ENCODE assay signal across 22 cellular contexts in the genomic region with DNA sequence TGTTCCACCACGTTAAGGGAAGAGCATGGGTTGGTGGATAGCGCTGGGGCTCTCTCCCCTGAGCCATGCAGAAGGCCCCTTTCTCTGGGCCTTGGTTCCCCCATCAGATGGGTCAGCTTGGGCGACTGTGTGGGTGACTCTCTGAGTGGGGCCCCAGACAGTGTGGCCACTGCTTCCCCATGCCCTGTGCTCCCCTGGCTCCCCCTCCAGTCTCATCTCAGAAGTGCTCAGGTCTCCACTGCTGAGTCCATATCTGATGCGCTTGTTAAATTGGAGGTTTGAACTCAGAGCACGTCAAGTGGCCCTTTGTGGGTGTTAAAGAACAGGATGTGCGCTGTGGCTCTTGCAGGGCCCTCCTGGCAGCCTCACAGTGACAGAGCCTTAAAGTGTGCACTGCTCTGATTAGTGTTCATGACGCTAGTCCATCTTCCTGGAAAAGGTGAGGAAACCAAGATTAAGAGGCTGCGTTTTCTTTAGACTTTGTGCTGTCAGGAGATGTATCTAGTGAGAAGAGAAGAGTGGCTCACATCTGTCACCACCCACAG. TPM values are rescaled to one million over a fixed set of nuclear protein-coding genes. Genes with fewer than 3 reads are reported as not detected.
A peak's percentile ranks its signal among the peaks of the same experiment; 100 is the strongest.
DNase-seq lines count a peak whose midpoint lies in the region; FAIRE-seq and TF ChIP-seq lines count a peak whose summit lies in the region.
"Had no signal": no experiment of that assay in that cellular context is flagged by ENCODE, and none has a peak within 500 bp of the region (broad histone marks: within the 10 kb centered on the region; RNA-seq: fewer than 3 reads in every experiment).

No MANE protein-coding gene starts in this region.

- CTCF ChIA-PET in activated naive CD4-positive, alpha-beta T cell treated with anti-CD3 and anti-CD28 coated beads, Interleukin-2, amount 10 ng/mL, durations not matched to agents 7 days and 5 days (lab: Charles Lee): no interaction called here
- CTCF ChIA-PET in activated naive CD4-positive, alpha-beta T cell treated with anti-CD3 and anti-CD28 coated beads for 36 hours (lab: Charles Lee): no interaction called here
- CTCF ChIA-PET in Calu3 (lab: Charles Lee): interaction anchor here (0.7 kb wide), 1 partner anchor 101 kb away, joined by 8 read pairs; no protein-coding TSS in a partner anchor

- H3K4me3 ChIP-seq in brain microvascular endothelial cell (ENCODE audit: low read depth, low read length): no peak overlapping the region

- H3K9me3 Mint-ChIP-seq in activated naive CD4-positive, alpha-beta T cell treated with anti-CD3 and anti-CD28 coated beads, Interleukin-2, amount 10 ng/mL, durations not matched to agents 7 days and 5 days: no peaks in the 10 kb centered on the region
- no peaks in the 10 kb centered on the region for H3K9me3 Mint-ChIP-seq in activated naive CD4-positive, alpha-beta T cell treated with anti-CD3 and anti-CD28 coated beads for 36 hours
- H3K9me3 Mint-ChIP-seq in H9 (no peaks in the 10 kb centered on the region), nephron progenitor cell (no peaks in the 10 kb centered on the region), Calu3 (ENCODE audit: low read depth, unreplicated experiment) (no peaks in the 10 kb centered on the region)
- H3K9me3 Mint-ChIP-seq: activated naive CD8-positive, alpha-beta T cell treated with anti-CD3 and anti-CD28 coated beads for 36 hours; activated T-helper 2 cell treated with anti-CD3 and anti-CD28 coated beads, Interferon-gamma antibody, Interleukin-2, Interleukin-4, amounts not matched to agents 10 μg/mL and 5 μg/mL and 100 μg/mL, durations not matched to agents 14 hours and 24 hours and 36 hours; T-helper 2 cell treated with Interferon-gamma antibody and Interleukin-4, amounts not matched to agents 5 μg/mL and 100 μg/mL, for 36 hours; type B pancreatic cell had no signal

- no peaks in the 10 kb centered on the region for H3K27me3 Mint-ChIP-seq in activated naive CD4-positive, alpha-beta T cell treated with anti-CD3 and anti-CD28 coated beads, Interleukin-2, amount 10 ng/mL, durations not matched to agents 7 days and 5 days
- no peaks in the 10 kb centered on the region for H3K27me3 Mint-ChIP-seq in activated naive CD4-positive, alpha-beta T cell treated with anti-CD3 and anti-CD28 coated beads for 36 hours (ENCODE audit: low read depth)
- H3K27me3 Mint-ChIP-seq in H9 (ENCODE audit: low read depth) (no peaks in the 10 kb centered on the region), nephron progenitor cell (ENCODE audit: low read depth, poor library complexity) (peaks cover 6% of the 10 kb centered on the region), Calu3 (ENCODE audit: unreplicated experiment) (no peaks in the 10 kb centered on the region)
- H3K27me3 Mint-ChIP-seq: activated naive CD8-positive, alpha-beta T cell treated with anti-CD3 and anti-CD28 coated beads for 36 hours; B cell; type B pancreatic cell had no signal

- H2BK12ac ChIP-seq in H9 (ENCODE audit: insufficient read length, low read depth, low read length): no peak overlapping the region

- intact Hi-C loops in activated naive CD4-positive, alpha-beta T cell treated with anti-CD3 and anti-CD28 coated beads for 36 hours (cut with micrococcal nuclease): no loop called here
- intact Hi-C loops in Calu3 (cut with micrococcal nuclease; ENCODE audit: unreplicated experiment): loop anchor here (10.0 kb wide), 1 partner anchor 236 kb away; no protein-coding TSS in a partner anchor

- H3T11ph ChIP-seq in H9 (ENCODE audit: low read length): no peak overlapping the region

- TF ChIP-seq CTCF in H9 (conservative IDR thresholded peaks at IDR 0.05) (0 out of 3 replicates have a peak, but pooled peaks have one; percentile 17), brain microvascular endothelial cell (IDR thresholded peaks at IDR 0.05; ENCODE audit: low read depth, low read length, missing control alignments) (peak; percentile 29), nephron progenitor cell (IDR thresholded peaks at IDR 0.05) (no peak), Calu3 (IDR thresholded peaks at IDR 0.05; ENCODE audit: unreplicated experiment) (no peak)

- no peaks in the 10 kb centered on the region for H3K23me2 ChIP-seq in H9 (ENCODE audit: insufficient read length, low read depth, low read length, poor library complexity, severe bottlenecking)

- no peak overlapping the region for H2BK15ac ChIP-seq in H9 (ENCODE audit: low read depth, low read length)

- no peak overlapping the region for H3K23ac ChIP-seq in H9 (ENCODE audit: insufficient read length, low read depth, low read length)

- H4K5ac ChIP-seq in H9 (ENCODE audit: insufficient read length, low read depth, low read length): no peak overlapping the region

- no peak for DNase-seq in activated naive CD4-positive, alpha-beta T cell treated with anti-CD3 and anti-CD28 coated beads, Interleukin-2, amount 10 ng/mL, durations not matched to agents 7 days and 5 days
- DNase-seq in activated naive CD4-positive, alpha-beta T cell treated with anti-CD3 and anti-CD28 coated beads for 36 hours: no peak
- DNase-seq in H9 (no peak), brain microvascular endothelial cell (no peak), nephron progenitor cell (no peak), RCC 7860 (ENCODE audit: low spot score) (no peak), SIG-M5 (lab: John Stamatoyannopoulos, UW) (no peak), Calu3 (no peak)
- DNase-seq: activated CD4-positive, alpha-beta T cell treated with anti-CD3 and anti-CD28 coated beads, Interleukin-2, amount 50 U/mL, for 1 hour; activated CD8-positive, alpha-beta memory T cell treated with anti-CD3 and anti-CD28 coated beads, Interleukin-2, amount 50 U/mL, for 4 hours; activated naive CD8-positive, alpha-beta T cell treated with anti-CD3 and anti-CD28 coated beads for 36 hours; effector CD4-positive, alpha-beta T cell; foreskin fibroblast; GDM1; NCI-H1436 treated with DMSO at 0.1 percent for 48 hours; NCI-H510A had no signal

- H3K27ac Mint-ChIP-seq in activated naive CD4-positive, alpha-beta T cell treated with anti-CD3 and anti-CD28 coated beads, Interleukin-2, amount 10 ng/mL, durations not matched to agents 7 days and 5 days: peak overlapping the region; percentile 12
- no peak overlapping the region for H3K27ac Mint-ChIP-seq in activated naive CD4-positive, alpha-beta T cell treated with anti-CD3 and anti-CD28 coated beads for 36 hours
- H3K27ac Mint-ChIP-seq in H9 (peak overlapping the region in 1 of 3 experiments; percentile 83; a peak in 3 of 7 replicates), nephron progenitor cell (peak overlapping the region; percentile 88), Calu3 (ENCODE audit: unreplicated experiment) (no peak overlapping the region)
- H3K27ac Mint-ChIP-seq: activated naive CD8-positive, alpha-beta T cell treated with anti-CD3 and anti-CD28 coated beads for 36 hours; activated T-helper 2 cell treated with anti-CD3 and anti-CD28 coated beads, Interferon-gamma antibody, Interleukin-2, Interleukin-4, amounts not matched to agents 10 μg/mL and 5 μg/mL and 100 μg/mL, durations not matched to agents 14 hours and 24 hours and 36 hours; B cell; T-helper 2 cell treated with Interferon-gamma antibody and Interleukin-4, amounts not matched to agents 5 μg/mL and 100 μg/mL, for 36 hours; type B pancreatic cell had no signal

- H3K14ac ChIP-seq in H9 (ENCODE audit: insufficient read depth, low read length): no peak overlapping the region

- no peak overlapping the region for H4K8ac ChIP-seq in H9 (replicated peaks; ENCODE audit: insufficient read length, low read depth, low read length)

- no peak overlapping the region for H4K91ac ChIP-seq in H9 (ENCODE audit: insufficient read length, low read depth, low read length)

- H3K9ac ChIP-seq in H9 (ENCODE audit: extremely low read depth, insufficient read length, low read length): no peak overlapping the region
- H3K9ac ChIP-seq: parathyroid adenoma had no signal

- H3K56ac ChIP-seq in H9 (ENCODE audit: insufficient read length, low read depth, low read length): no peak overlapping the region

- no peak overlapping the region for H3K27ac ChIP-seq in H9 (ENCODE audit: insufficient read length, low read depth, low read length)
- H3K27ac ChIP-seq in brain microvascular endothelial cell: no peak overlapping the region
- H3K27ac ChIP-seq: parathyroid adenoma, VCaP had no signal

- H3K4me1 Mint-ChIP-seq in activated naive CD4-positive, alpha-beta T cell treated with anti-CD3 and anti-CD28 coated beads, Interleukin-2, amount 10 ng/mL, durations not matched to agents 7 days and 5 days: no peaks in the 10 kb centered on the region
- no peaks in the 10 kb centered on the region for H3K4me1 Mint-ChIP-seq in activated naive CD4-positive, alpha-beta T cell treated with anti-CD3 and anti-CD28 coated beads for 36 hours (ENCODE audit: low read depth)
- H3K4me1 Mint-ChIP-seq in H9 (no peaks in the 10 kb centered on the region), nephron progenitor cell (peaks cover 15% of the 10 kb centered on the region), Calu3 (ENCODE audit: low read depth, unreplicated experiment) (no peaks in the 10 kb centered on the region)
- H3K4me1 Mint-ChIP-seq: activated naive CD8-positive, alpha-beta T cell treated with anti-CD3 and anti-CD28 coated beads for 36 hours; B cell had no signal

- H3K79me1 ChIP-seq in H9 (ENCODE audit: insufficient read depth, low read depth, low read length, poor library complexity, severe bottlenecking): no peaks in the 10 kb centered on the region

- no peak overlapping the region for H3K18ac ChIP-seq in H9 (ENCODE audit: insufficient read length, low read depth, low read length)

- H2BK20ac ChIP-seq in H9 (ENCODE audit: low read depth, low read length, poor library complexity, severe bottlenecking): no peak overlapping the region

- no peak overlapping the region for H3K4ac ChIP-seq in H9 (ENCODE audit: low read depth, low read length)

- H3K4me3 Mint-ChIP-seq in activated naive CD4-positive, alpha-beta T cell treated with anti-CD3 and anti-CD28 coated beads, Interleukin-2, amount 10 ng/mL, durations not matched to agents 7 days and 5 days: no peak overlapping the region
- no peak overlapping the region for H3K4me3 Mint-ChIP-seq in activated naive CD4-positive, alpha-beta T cell treated with anti-CD3 and anti-CD28 coated beads for 36 hours
- H3K4me3 Mint-ChIP-seq in H9 (no peak overlapping the region), nephron progenitor cell (no peak overlapping the region), Calu3 (ENCODE audit: low read depth, unreplicated experiment) (no peak overlapping the region)
- H3K4me3 Mint-ChIP-seq: activated naive CD8-positive, alpha-beta T cell treated with anti-CD3 and anti-CD28 coated beads for 36 hours; B cell; T-helper 2 cell treated with Interferon-gamma antibody and Interleukin-4, amounts not matched to agents 5 μg/mL and 100 μg/mL, for 36 hours; type B pancreatic cell had no signal

- H3K4me2 ChIP-seq in H9 (ENCODE audit: insufficient read depth, insufficient read length, low read length): no peak overlapping the region

- H2BK5ac ChIP-seq in H9 (ENCODE audit: insufficient read length, low read length): no peak overlapping the region

- in situ Hi-C loops in brain microvascular endothelial cell (cut with HindIII; ENCODE audit: low pct_ligation_motif_present, low sequenced_read_pairs): no loop called here

- H2AK5ac ChIP-seq in H9 (ENCODE audit: insufficient read length, low read length): no peak overlapping the region

- H4K20me1 ChIP-seq in H9 (ENCODE audit: control insufficient read depth, insufficient read depth, insufficient read length): no peaks in the 10 kb centered on the region

- H3K27me3 ChIP-seq in H9 (ENCODE audit: insufficient read depth, low read length) (no peaks in the 10 kb centered on the region), brain microvascular endothelial cell (replicated peaks) (no peaks in the 10 kb centered on the region)

- no TSS peak for BruUV-seq in Calu3 (replicated peaks; lab: Mats Ljungman, UMichigan)

- H2AFZ ChIP-seq in H9 (ENCODE audit: low read length): no peak overlapping the region
- H2AFZ ChIP-seq: parathyroid adenoma had no signal

- no peaks in the 10 kb centered on the region for H3K79me2 ChIP-seq in H9 (ENCODE audit: insufficient read depth, low read length)
- H3K79me2 ChIP-seq: parathyroid adenoma had no signal

- H3K36me3 Mint-ChIP-seq in activated naive CD4-positive, alpha-beta T cell treated with anti-CD3 and anti-CD28 coated beads, Interleukin-2, amount 10 ng/mL, durations not matched to agents 7 days and 5 days: peaks cover 47% of the 10 kb centered on the region
- peaks cover 29% of the 10 kb centered on the region for H3K36me3 Mint-ChIP-seq in activated naive CD4-positive, alpha-beta T cell treated with anti-CD3 and anti-CD28 coated beads for 36 hours (ENCODE audit: low read depth)
- H3K36me3 Mint-ChIP-seq in H9 (ENCODE audit: insufficient read depth in 1 of 3, low read depth in 3 of 3): peaks cover 14 to 40% (median 29%) of the 10 kb centered on the region in 3 experiments; a peak in 6 of 7 replicates
- H3K36me3 Mint-ChIP-seq in nephron progenitor cell (ENCODE audit: low read depth): peaks cover 50% of the 10 kb centered on the region
- H3K36me3 Mint-ChIP-seq in Calu3 (ENCODE audit: insufficient read depth, unreplicated experiment): peaks cover 6% of the 10 kb centered on the region

- FAIRE-seq in RCC 7860 (lab: Jason Lieb, UNC): no peak

- H3K4me1 ChIP-seq in H9 (ENCODE audit: insufficient read depth, low read length): no peaks in the 10 kb centered on the region
- H3K4me1 ChIP-seq: parathyroid adenoma had no signal

- WGBS in H9 (ENCODE audit: extremely low coverage, insufficient read length, low lambda C conversion rate): no CpG with 5 or more reads among the region's 8 CpGs

- H2BK120ac ChIP-seq in H9 (ENCODE audit: low read depth, low read length, poor library complexity, severe bottlenecking): no peak overlapping the region

- H3K36me3 ChIP-seq in brain microvascular endothelial cell (replicated peaks): no peaks in the 10 kb centered on the region

- H3K9me3 ChIP-seq in H9 (ENCODE audit: control insufficient read depth, low read depth, low read length): no peaks in the 10 kb centered on the region

RNA-seq across cellular contexts. Expression of gene NELFA, which starts 59.8 kb away (rescaled TPM):
- 10 to 100 TPM; 44.1 to 45.3 TPM for total RNA-seq in activated naive CD4-positive, alpha-beta T cell treated with anti-CD3 and anti-CD28 coated beads for 36 hours
- 54.0 and 55.0 TPM in 2 replicates for total RNA-seq in H9 (2021)
- total RNA-seq in Calu3 (2022): 29.9 and 30.4 TPM in 2 replicates

Comparison
In these comparisons a context has a peak if more than half of its experiments do, and no peak if none do; other contexts are left out.
1. H3K27ac Mint-ChIP-seq: peak in activated naive CD4-positive, alpha-beta T cell treated with anti-CD3 and anti-CD28 coated beads, Interleukin-2, amount 10 ng/mL, durations not matched to agents 7 days and 5 days (single experiment) and nephron progenitor cell (single experiment); none in activated naive CD4-positive, alpha-beta T cell treated with anti-CD3 and anti-CD28 coated beads for 36 hours (single experiment) and Calu3 (single experiment).
2. CTCF ChIP-seq: peak in H9 (single experiment) and brain microvascular endothelial cell (single experiment); none in nephron progenitor cell (single experiment) and Calu3 (single experiment).